In genomic region chr1:118116401-118116800, GRCh38 we compare ENCODE assay signal across 3 cellular contexts.
TF ChIP-seq lines count a peak whose summit lies in the region.

No MANE protein-coding gene starts in this region.

TF ChIP-seq in liver, 16 proteins besides CTCF, POLR2A, EP300 and RAD21:
- TF ChIP-seq JUND (IDR thresholded peaks at IDR 0.05) = no peak
- no peak for TF ChIP-seq EGR1 (IDR thresholded peaks at IDR 0.05; ENCODE audit: low read depth in 2 of 2)
- no peak for TF ChIP-seq HNF4A (conservative IDR thresholded peaks at IDR 0.05)
- no peak for TF ChIP-seq FOXA2 (IDR thresholded peaks at IDR 0.05)
- TF ChIP-seq NR2F2 (IDR thresholded peaks at IDR 0.05) = no peak
- no peak for TF ChIP-seq MAX (IDR thresholded peaks at IDR 0.05)
- TF ChIP-seq, protein P1, sequence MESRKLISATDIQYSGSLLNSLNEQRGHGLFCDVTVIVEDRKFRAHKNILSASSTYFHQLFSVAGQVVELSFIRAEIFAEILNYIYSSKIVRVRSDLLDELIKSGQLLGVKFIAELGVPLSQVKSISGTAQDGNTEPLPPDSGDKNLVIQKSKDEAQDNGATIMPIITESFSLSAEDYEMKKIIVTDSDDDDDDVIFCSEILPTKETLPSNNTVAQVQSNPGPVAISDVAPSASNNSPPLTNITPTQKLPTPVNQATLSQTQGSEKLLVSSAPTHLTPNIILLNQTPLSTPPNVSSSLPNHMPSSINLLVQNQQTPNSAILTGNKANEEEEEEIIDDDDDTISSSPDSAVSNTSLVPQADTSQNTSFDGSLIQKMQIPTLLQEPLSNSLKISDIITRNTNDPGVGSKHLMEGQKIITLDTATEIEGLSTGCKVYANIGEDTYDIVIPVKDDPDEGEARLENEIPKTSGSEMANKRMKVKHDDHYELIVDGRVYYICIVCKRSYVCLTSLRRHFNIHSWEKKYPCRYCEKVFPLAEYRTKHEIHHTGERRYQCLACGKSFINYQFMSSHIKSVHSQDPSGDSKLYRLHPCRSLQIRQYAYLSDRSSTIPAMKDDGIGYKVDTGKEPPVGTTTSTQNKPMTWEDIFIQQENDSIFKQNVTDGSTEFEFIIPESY (IDR thresholded peaks at IDR 0.05) = no peak
- no peak for TF ChIP-seq TAF1 (conservative IDR thresholded peaks at IDR 0.05)
- no peak for TF ChIP-seq YY1 (IDR thresholded peaks at IDR 0.05)
- TF ChIP-seq REST (IDR thresholded peaks at IDR 0.05) = no peak
- no peak for TF ChIP-seq ATF3 (IDR thresholded peaks at IDR 0.05)
- no peak for TF ChIP-seq RXRA (IDR thresholded peaks at IDR 0.05)
- TF ChIP-seq HNF4G (IDR thresholded peaks at IDR 0.05) = no peak
- no peak for TF ChIP-seq FOXA1 (IDR thresholded peaks at IDR 0.05)
- no peak for TF ChIP-seq GABPA (IDR thresholded peaks at IDR 0.05 in 1 of 2, conservative IDR thresholded peaks at IDR 0.05 in 1 of 2)
- no peak for TF ChIP-seq SP1 (IDR thresholded peaks at IDR 0.05)

TF ChIP-seq in HepG2, 621 proteins besides CTCF, POLR2A, EP300 and RAD21:
- TF ChIP-seq HNRNPK (IDR thresholded peaks at IDR 0.05; ENCODE audit: low read depth, low read length, poor library complexity, severe bottlenecking) = no peak
- no peak for TF ChIP-seq THAP9 (CRISPR knock-in tag; IDR thresholded peaks at IDR 0.05; ENCODE audit: borderline replicate concordance)
- TF ChIP-seq, protein P2, sequence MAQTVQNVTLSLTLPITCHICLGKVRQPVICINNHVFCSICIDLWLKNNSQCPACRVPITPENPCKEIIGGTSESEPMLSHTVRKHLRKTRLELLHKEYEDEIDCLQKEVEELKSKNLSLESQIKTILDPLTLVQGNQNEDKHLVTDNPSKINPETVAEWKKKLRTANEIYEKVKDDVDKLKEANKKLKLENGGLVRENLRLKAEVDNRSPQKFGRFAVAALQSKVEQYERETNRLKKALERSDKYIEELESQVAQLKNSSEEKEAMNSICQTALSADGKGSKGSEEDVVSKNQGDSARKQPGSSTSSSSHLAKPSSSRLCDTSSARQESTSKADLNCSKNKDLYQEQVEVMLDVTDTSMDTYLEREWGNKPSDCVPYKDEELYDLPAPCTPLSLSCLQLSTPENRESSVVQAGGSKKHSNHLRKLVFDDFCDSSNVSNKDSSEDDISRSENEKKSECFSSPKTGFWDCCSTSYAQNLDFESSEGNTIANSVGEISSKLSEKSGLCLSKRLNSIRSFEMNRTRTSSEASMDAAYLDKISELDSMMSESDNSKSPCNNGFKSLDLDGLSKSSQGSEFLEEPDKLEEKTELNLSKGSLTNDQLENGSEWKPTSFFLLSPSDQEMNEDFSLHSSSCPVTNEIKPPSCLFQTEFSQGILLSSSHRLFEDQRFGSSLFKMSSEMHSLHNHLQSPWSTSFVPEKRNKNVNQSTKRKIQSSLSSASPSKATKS (CRISPR knock-in tag; IDR thresholded peaks at IDR 0.05) = no peak
- TF ChIP-seq TRIM24 (CRISPR knock-in tag; IDR thresholded peaks at IDR 0.05) = no peak
- TF ChIP-seq ZNF12 (CRISPR knock-in tag; IDR thresholded peaks at IDR 0.05) = no peak
- no peak for TF ChIP-seq GLI4 (CRISPR knock-in tag; IDR thresholded peaks at IDR 0.05; ENCODE audit: borderline replicate concordance)
- no peak for TF ChIP-seq ZNF260 (CRISPR knock-in tag; IDR thresholded peaks at IDR 0.05; ENCODE audit: borderline replicate concordance, low read depth)
- no peak for TF ChIP-seq NKX3-1 (CRISPR knock-in tag; IDR thresholded peaks at IDR 0.05)
- TF ChIP-seq RFX1 (IDR thresholded peaks at IDR 0.05) = no peak
- no peak for TF ChIP-seq NFIB (CRISPR knock-in tag; IDR thresholded peaks at IDR 0.05; ENCODE audit: borderline replicate concordance)
- no peak for TF ChIP-seq ZNF710 (CRISPR knock-in tag; IDR thresholded peaks at IDR 0.05; ENCODE audit: borderline replicate concordance)
- no peak for TF ChIP-seq ZNF235 (CRISPR knock-in tag; IDR thresholded peaks at IDR 0.05; ENCODE audit: borderline replicate concordance)
- TF ChIP-seq FOXA3 (CRISPR knock-in tag; IDR thresholded peaks at IDR 0.05) = no peak

TF ChIP-seq in H1, 55 proteins besides CTCF, POLR2A, EP300 and RAD21:
- TF ChIP-seq ATF3 (IDR thresholded peaks at IDR 0.05; ENCODE audit: insufficient read depth, low read depth, low read length) (no peak), TEAD4 (IDR thresholded peaks at IDR 0.05; ENCODE audit: low read depth, low read length) (no peak), MAX (IDR thresholded peaks at IDR 0.05) (no peak), PHF8 (conservative IDR thresholded peaks at IDR 0.05; ENCODE audit: low read depth, low read length) (no peak)
